In the genomic region with DNA sequence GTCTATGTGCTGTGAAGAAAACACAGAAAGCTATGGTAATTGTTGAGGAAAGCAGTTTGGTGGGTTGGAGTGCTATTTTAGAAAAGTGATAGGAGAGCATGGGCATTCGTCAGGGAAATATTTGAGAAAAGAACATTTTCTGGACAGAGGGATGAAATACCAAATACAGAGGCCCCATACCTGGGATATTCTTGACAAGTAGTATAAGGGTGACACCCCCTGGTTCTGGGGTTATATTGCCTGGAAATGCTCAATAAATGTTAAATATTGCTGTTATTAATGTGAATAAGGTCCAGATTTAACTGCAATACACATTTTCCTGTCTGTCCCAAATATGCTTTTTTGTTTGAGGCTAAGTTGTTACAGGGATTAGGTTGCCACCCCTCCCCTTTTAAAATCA, we compare ENCODE assay signal across 21 cellular contexts. TPM values are rescaled to one million over a fixed set of nuclear protein-coding genes. Genes with fewer than 3 reads are reported as not detected.
DNase-seq lines count a peak whose midpoint lies in the region; ATAC-seq and TF ChIP-seq lines count a peak whose summit lies in the region.
"Had no signal": no experiment of that assay in that cellular context is flagged by ENCODE, and none has a peak within 500 bp of the region (broad histone marks: within the 10 kb centered on the region; RNA-seq: fewer than 3 reads in every experiment).

No MANE protein-coding gene starts in this region.

- H3K4me3 Mint-ChIP-seq in MCF 10A (ENCODE audit: unreplicated experiment), result peak overlapping the region; percentile 42
- H3K4me3 Mint-ChIP-seq in activated CD8-positive, alpha-beta T cell treated with anti-CD3 and anti-CD28 coated beads, Interleukin-2, amount 10 ng/mL, durations not matched to agents 7 days and 5 days, result no peak overlapping the region
- H3K4me3 Mint-ChIP-seq: activated CD8-positive, alpha-beta T cell treated with anti-CD3 and anti-CD28 coated beads for 36 hours; activated naive CD4-positive, alpha-beta T cell treated with anti-CD3 and anti-CD28 coated beads, Interleukin-2, amount 50 U/mL, for 24 hours; activated T-cell treated with anti-CD3 and anti-CD28 coated beads, Interleukin-2, amount 50 U/mL, for 72 hours; CD4-positive, alpha-beta memory T cell; T-helper 1 cell treated with Interleukin-12 subunit alpha and Interleukin-12 subunit beta and Interleukin-4 antibody, amounts not matched to agents 30 μg/mL and 1 μg/mL, for 36 hours had no signal

- BruUV-seq in MCF 10A (replicated peaks; lab: Mats Ljungman, UMichigan), result no TSS peak

- H3K36me3 Mint-ChIP-seq in MCF 10A (ENCODE audit: insufficient read depth, unreplicated experiment), result no peaks in the 10 kb centered on the region
- H3K36me3 Mint-ChIP-seq in activated CD8-positive, alpha-beta T cell treated with anti-CD3 and anti-CD28 coated beads, Interleukin-2, amount 10 ng/mL, durations not matched to agents 7 days and 5 days (ENCODE audit: low read depth), result no peaks in the 10 kb centered on the region

- peaks cover 36% of the 10 kb centered on the region for H3K4me1 Mint-ChIP-seq in MCF 10A (ENCODE audit: insufficient read depth, unreplicated experiment)
- H3K4me1 Mint-ChIP-seq in activated CD8-positive, alpha-beta T cell treated with anti-CD3 and anti-CD28 coated beads, Interleukin-2, amount 10 ng/mL, durations not matched to agents 7 days and 5 days (ENCODE audit: low read depth), result no peaks in the 10 kb centered on the region

- H3K4me3 ChIP-seq in breast epithelium (no peak overlapping the region), SK-N-MC (peak overlapping the region; percentile 69), skeletal muscle satellite cell (ENCODE audit: low read length) (no peak overlapping the region)
- H3K4me3 ChIP-seq: gastroesophageal sphincter, skin epidermis had no signal

- no peak overlapping the region for H3K27ac ChIP-seq in breast epithelium
- H3K27ac ChIP-seq in SK-N-MC, result peak overlapping the region; percentile 93
- no peak overlapping the region for H3K27ac ChIP-seq in foreskin keratinocyte
- H3K27ac ChIP-seq: gastroesophageal sphincter, parathyroid adenoma, skin epidermis, WERI-Rb-1 had no signal

- intact Hi-C loops in MCF 10A (cut with micrococcal nuclease) (loop anchor here (2.0 kb wide), 1 partner anchor 43 kb away; a partner anchor contains a TSS), breast epithelium (cut with DNase I; ENCODE audit: low total_unique reads) (no loop called here)

- no peaks in the 10 kb centered on the region for H3K27me3 Mint-ChIP-seq in MCF 10A (ENCODE audit: insufficient read depth, unreplicated experiment)
- H3K27me3 Mint-ChIP-seq in activated CD8-positive, alpha-beta T cell treated with anti-CD3 and anti-CD28 coated beads, Interleukin-2, amount 10 ng/mL, durations not matched to agents 7 days and 5 days (ENCODE audit: low read depth), result peaks cover 10% of the 10 kb centered on the region
- H3K27me3 Mint-ChIP-seq: activated naive CD4-positive, alpha-beta T cell treated with anti-CD3 and anti-CD28 coated beads, Interleukin-2, amount 50 U/mL, for 24 hours had no signal

- DNase-seq in MCF 10A (ENCODE audit: unreplicated experiment) (no peak), breast epithelium (ENCODE audit: low spot score in 2 of 2) (no peak), SK-N-MC (ENCODE audit: low read depth, low spot score) (no peak), foreskin keratinocyte (no peak), retina (no peak)
- no peak for DNase-seq in activated CD8-positive, alpha-beta T cell treated with anti-CD3 and anti-CD28 coated beads, Interleukin-2, amount 10 ng/mL, durations not matched to agents 7 days and 5 days
- DNase-seq: activated CD8-positive, alpha-beta T cell treated with anti-CD3 and anti-CD28 coated beads for 36 hours; activated T-cell treated with anti-CD3 and anti-CD28 coated beads, Interleukin-2, amount 50 U/mL, for 72 hours; brain microvascular endothelial cell; NCI-H146; SHP77; stimulated activated CD4-positive, alpha-beta T cell treated with anti-CD3 and anti-CD28 coated beads, Interleukin-4, amount 100 ng/mL, for 4 hours; WERI-Rb-1 had no signal

- H3K27me3 ChIP-seq in breast epithelium (no peaks in the 10 kb centered on the region), foreskin keratinocyte (no peaks in the 10 kb centered on the region), skeletal muscle satellite cell (ENCODE audit: control insufficient read depth, insufficient read depth, low read length) (no peaks in the 10 kb centered on the region)
- H3K27me3 ChIP-seq: brain microvascular endothelial cell, gastroesophageal sphincter had no signal

- no peaks in the 10 kb centered on the region for H3K9me3 Mint-ChIP-seq in MCF 10A (ENCODE audit: unreplicated experiment)
- H3K9me3 Mint-ChIP-seq in activated CD8-positive, alpha-beta T cell treated with anti-CD3 and anti-CD28 coated beads, Interleukin-2, amount 10 ng/mL, durations not matched to agents 7 days and 5 days (ENCODE audit: insufficient read depth), result no peaks in the 10 kb centered on the region
- H3K9me3 Mint-ChIP-seq: activated CD8-positive, alpha-beta T cell treated with anti-CD3 and anti-CD28 coated beads for 36 hours; activated naive CD4-positive, alpha-beta T cell treated with anti-CD3 and anti-CD28 coated beads, Interleukin-2, amount 50 U/mL, for 24 hours; activated T-cell treated with anti-CD3 and anti-CD28 coated beads, Interleukin-2, amount 50 U/mL, for 72 hours; CD4-positive, alpha-beta memory T cell; T-helper 1 cell treated with Interleukin-12 subunit alpha and Interleukin-12 subunit beta and Interleukin-4 antibody, amounts not matched to agents 30 μg/mL and 1 μg/mL, for 36 hours had no signal

- H3K4me1 ChIP-seq in breast epithelium (peaks cover 0 to 5% of the 10 kb centered on the region in 2 donors), foreskin keratinocyte (peaks cover 40% of the 10 kb centered on the region), skeletal muscle satellite cell (ENCODE audit: control insufficient read depth, insufficient read depth, low read length) (peaks cover 41% of the 10 kb centered on the region)
- H3K4me1 ChIP-seq: parathyroid adenoma had no signal

- CTCF ChIA-PET in MCF 10A (lab: Yijun Ruan, JAX), result interaction anchor here (0.8 to 1.8 kb wide), 7 partner anchors 14 to 204 kb away, joined by 3 to 8 read pairs (median 5); no protein-coding TSS in a partner anchor
- CTCF ChIA-PET in activated CD8-positive, alpha-beta T cell treated with anti-CD3 and anti-CD28 coated beads, Interleukin-2, amount 10 ng/mL, durations not matched to agents 7 days and 5 days (lab: Charles Lee), result no interaction called here

- POLR2A ChIA-PET in MCF 10A (lab: Yijun Ruan, JAX), result interaction anchor here (0.6 to 8.8 kb wide), 5 partner anchors 11 to 59 kb away, joined by 3 to 112 read pairs (median 4); a partner anchor contains a TSS
- POLR2A ChIA-PET in activated CD8-positive, alpha-beta T cell treated with anti-CD3 and anti-CD28 coated beads, Interleukin-2, amount 10 ng/mL, durations not matched to agents 7 days and 5 days (lab: Charles Lee), result no interaction called here

- peak overlapping the region; percentile 69 for H3K27ac Mint-ChIP-seq in MCF 10A (ENCODE audit: low read depth, unreplicated experiment)
- H3K27ac Mint-ChIP-seq in activated CD8-positive, alpha-beta T cell treated with anti-CD3 and anti-CD28 coated beads, Interleukin-2, amount 10 ng/mL, durations not matched to agents 7 days and 5 days, result no peak overlapping the region
- H3K27ac Mint-ChIP-seq: activated CD8-positive, alpha-beta T cell treated with anti-CD3 and anti-CD28 coated beads for 36 hours; activated naive CD4-positive, alpha-beta T cell treated with anti-CD3 and anti-CD28 coated beads, Interleukin-2, amount 50 U/mL, for 24 hours; activated T-cell treated with anti-CD3 and anti-CD28 coated beads, Interleukin-2, amount 50 U/mL, for 72 hours; CD4-positive, alpha-beta memory T cell; T-helper 1 cell treated with Interleukin-12 subunit alpha and Interleukin-12 subunit beta and Interleukin-4 antibody, amounts not matched to agents 30 μg/mL and 1 μg/mL, for 36 hours had no signal

- H3K9ac ChIP-seq in SK-N-MC (ENCODE audit: insufficient read length) (peak overlapping the region; percentile 29), skeletal muscle satellite cell (ENCODE audit: low read depth, low read length) (no peak overlapping the region)
- H3K9ac ChIP-seq: parathyroid adenoma had no signal

- TF ChIP-seq POLR2A in breast epithelium (IDR thresholded peaks at IDR 0.05), result no peak

- ATAC-seq in foreskin keratinocyte (no peak), HG02610 (IDR thresholded peaks at IDR 0.05; ENCODE audit: unreplicated experiment) (no peak)
- no peak for ATAC-seq in activated CD8-positive, alpha-beta T cell treated with anti-CD3 and anti-CD28 coated beads, Interleukin-2, amount 10 ng/mL, durations not matched to agents 7 days and 5 days
- ATAC-seq: activated CD8-positive, alpha-beta T cell treated with anti-CD3 and anti-CD28 coated beads for 36 hours; activated T-cell treated with anti-CD3 and anti-CD28 coated beads, Interleukin-2, amount 50 U/mL, for 72 hours had no signal

- H3K36me3 ChIP-seq in breast epithelium (no peaks in the 10 kb centered on the region), SK-N-MC (ENCODE audit: insufficient read depth, low read length) (no peaks in the 10 kb centered on the region), skeletal muscle satellite cell (ENCODE audit: insufficient read depth, low read length) (no peaks in the 10 kb centered on the region)
- H3K36me3 ChIP-seq: brain microvascular endothelial cell, gastroesophageal sphincter, WERI-Rb-1 had no signal

- H3K9me3 ChIP-seq in breast epithelium (no peaks in the 10 kb centered on the region), SK-N-MC (ENCODE audit: low read depth, low read length) (no peaks in the 10 kb centered on the region), skeletal muscle satellite cell (replicated peaks; ENCODE audit: low read length) (no peaks in the 10 kb centered on the region)
- H3K9me3 ChIP-seq: gastroesophageal sphincter had no signal

- TF ChIP-seq CTCF in MCF 10A (IDR thresholded peaks at IDR 0.05; ENCODE audit: unreplicated experiment) (peak; percentile 14), breast epithelium (IDR thresholded peaks at IDR 0.05) (no peak), foreskin keratinocyte (conservative IDR thresholded peaks at IDR 0.05) (peak; percentile 34)

- peak overlapping the region; percentile 58 for H3K4me2 ChIP-seq in skeletal muscle satellite cell (ENCODE audit: low read length)

RNA-seq across cellular contexts. Expression of a gene that starts 42.9 kb away (rescaled TPM):
- 38.6 and 42.4 TPM in 2 replicates for total RNA-seq in MCF 10A (2022)
- 10 to 100 TPM; 37.4 to 40.4 (median 40.3) TPM for total RNA-seq in breast epithelium
- 23.2 and 24.7 TPM in 2 replicates for total RNA-seq in foreskin keratinocyte
- polyA plus RNA-seq in foreskin keratinocyte, result 2.9 and 3.7 TPM in 2 replicates
- total RNA-seq in skeletal muscle satellite cell (2012; rRNA removed), result 15.3 and 21.0 TPM in 2 replicates
- total RNA-seq in activated CD8-positive, alpha-beta T cell treated with anti-CD3 and anti-CD28 coated beads, Interleukin-2, amount 10 ng/mL, durations not matched to agents 7 days and 5 days, result under 1 TPM; 0.21 TPM

Comparison
In these comparisons a context has a peak if more than half of its experiments do, and no peak if none do; other contexts are left out.
1. CTCF ChIP-seq: peak in MCF 10A (single experiment) and foreskin keratinocyte (single experiment); none in breast epithelium (0 of 3).
2. RNA of a gene that starts 42.9 kb away (total RNA-seq): 38.6 to 42.4 TPM in MCF 10A, 37.4 to 40.4 TPM in breast epithelium and 23.2 to 24.7 TPM in foreskin keratinocyte; 0.21 TPM in activated CD8-positive, alpha-beta T cell treated with anti-CD3 and anti-CD28 coated beads, Interleukin-2, amount 10 ng/mL, durations not matched to agents 7 days and 5 days; every median in the first group is over 10 times any median in the second.